20 cellular contexts compared by ENCODE assay signal in the genomic region with DNA sequence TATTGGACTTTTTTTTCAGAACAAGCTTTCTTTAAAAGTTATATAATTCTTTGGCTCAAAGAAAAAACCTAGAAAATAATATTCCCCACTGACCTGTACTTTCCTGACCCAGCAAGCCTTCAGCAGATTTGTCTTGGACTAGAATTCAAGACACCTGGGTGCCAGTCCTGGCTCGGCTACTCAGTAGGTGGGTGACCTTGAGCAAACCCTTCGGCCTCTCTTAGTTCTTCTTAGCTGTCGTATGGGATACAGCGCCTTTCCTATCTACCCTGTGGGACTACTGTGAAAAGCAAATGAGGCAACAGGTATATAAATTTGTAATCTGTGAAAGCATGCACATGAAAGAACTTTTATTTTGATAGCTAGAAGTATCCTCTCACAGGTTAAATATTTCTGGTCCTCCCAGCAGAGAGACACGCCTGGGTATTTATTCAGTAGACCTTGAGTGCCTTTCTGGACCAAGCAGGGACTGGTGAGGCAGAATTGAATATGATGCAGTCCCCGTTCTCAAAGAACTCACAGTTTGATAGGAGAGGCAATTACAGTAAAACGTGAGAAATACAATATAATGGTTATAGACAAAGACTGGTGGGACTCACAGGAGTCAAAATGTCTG.
"Had no signal": no experiment of that assay in that cellular context is flagged by ENCODE, and none has a peak within 500 bp of the region (broad histone marks: within the 10 kb centered on the region; RNA-seq: fewer than 3 reads in every experiment).

No MANE protein-coding gene starts in this region.

- H3K9me3 ChIP-seq: SK-N-SH had no signal

- H3K9ac ChIP-seq: SK-N-SH had no signal

- DNase-seq: KBM-7, MV-4-11, NCI-H1048, NCI-H1105, NCI-H1417, NCI-H1436 treated with DMSO at 0.1 percent for 48 hours, NCI-H1694, NCI-H187 treated with DMSO at 0.1 percent for 48 hours, NCI-H2029 treated with DMSO at 0.1 percent for 48 hours, NCI-H2171 treated with DMSO at 0.1 percent for 48 hours, NCI-H345, NCI-H446 treated with DMSO at 0.1 percent for 48 hours, NCI-H510A treated with DMSO at 0.1 percent for 48 hours, NCI-H526, NCI-H748 treated with DMSO at 0.1 percent for 48 hours, RPMI8226, SHP77, SK-N-SH, SW 1271 had no signal

- FAIRE-seq: RCC 7860 had no signal

- H3K4me2 ChIP-seq: SK-N-SH had no signal
